ENCODE assay signal across 11 cellular contexts in genomic region chr6:42294759-42295158, GRCh38.
DNase-seq lines count a peak whose midpoint lies in the region; TF ChIP-seq lines count a peak whose summit lies in the region.
"Had no signal": no experiment of that assay in that cellular context is flagged by ENCODE, and none has a peak within 500 bp of the region (broad histone marks: within the 10 kb centered on the region; RNA-seq: fewer than 3 reads in every experiment).

No MANE protein-coding gene starts in this region.

- H3K4me3 Mint-ChIP-seq in Calu3 (ENCODE audit: low read depth, unreplicated experiment), result peak overlapping the region; percentile 35
- H3K4me3 Mint-ChIP-seq: neural progenitor cell had no signal

- no TSS peak for BruUV-seq in Calu3 (replicated peaks; lab: Mats Ljungman, UMichigan)

- H3K9me3 ChIP-seq in MG63 (no peaks in the 10 kb centered on the region), muscle layer of duodenum (ENCODE audit: control insufficient read depth in 1 of 2, low read length in 2 of 2) (no peaks in the 10 kb centered on the region)

- CTCF ChIA-PET in Calu3 (lab: Charles Lee), result interaction anchor here (0.6 to 1.5 kb wide), 5 partner anchors 21 to 253 kb away, joined by 3 to 5 read pairs (median 4); no protein-coding TSS in a partner anchor

- H3K4me3 ChIP-seq in MG63, result no peak overlapping the region
- no peak overlapping the region for H3K4me3 ChIP-seq in brain microvascular endothelial cell (ENCODE audit: low read depth, low read length)
- no peak overlapping the region for H3K4me3 ChIP-seq in muscle layer of duodenum (ENCODE audit: low read depth in 1 of 2, low read length in 2 of 2)
- H3K4me3 ChIP-seq: neural progenitor cell had no signal

- TF ChIP-seq CTCF in Calu3 (IDR thresholded peaks at IDR 0.05; ENCODE audit: unreplicated experiment) (no peak), brain microvascular endothelial cell (IDR thresholded peaks at IDR 0.05; ENCODE audit: low read depth, low read length, missing control alignments) (no peak)

- peaks cover 9% of the 10 kb centered on the region for H3K36me3 Mint-ChIP-seq in Calu3 (ENCODE audit: insufficient read depth, unreplicated experiment)

- H3K27ac ChIP-seq in brain microvascular endothelial cell, result no peak overlapping the region
- peak overlapping the region; percentile 8 for H3K27ac ChIP-seq in muscle layer of duodenum (ENCODE audit: low read length)
- H3K27ac ChIP-seq: neural progenitor cell had no signal

- in situ Hi-C loops in brain microvascular endothelial cell (cut with HindIII; ENCODE audit: low pct_ligation_motif_present, low sequenced_read_pairs), result no loop called here

- peaks cover 3 to 6% of the 10 kb centered on the region in 2 donors for H3K4me1 ChIP-seq in muscle layer of duodenum (ENCODE audit: control insufficient read depth in 1 of 2, insufficient read depth in 2 of 2, low read length in 2 of 2)
- H3K4me1 ChIP-seq: neural progenitor cell had no signal

- H3K27me3 Mint-ChIP-seq in Calu3 (ENCODE audit: unreplicated experiment), result no peaks in the 10 kb centered on the region

- peaks cover 55% of the 10 kb centered on the region for H3K4me1 Mint-ChIP-seq in Calu3 (ENCODE audit: low read depth, unreplicated experiment)

- peak overlapping the region; percentile 88 for H3K27ac Mint-ChIP-seq in Calu3 (ENCODE audit: unreplicated experiment)
- H3K27ac Mint-ChIP-seq: neural progenitor cell had no signal

- intact Hi-C loops in Calu3 (cut with micrococcal nuclease; ENCODE audit: unreplicated experiment), result no loop called here

- DNase-seq in Calu3 (peak; percentile 67), MG63 (peak; percentile 61), brain microvascular endothelial cell (peak; percentile 58), NCI-H2171 (lab: John Stamatoyannopoulos, UW) (no peak), NCI-H2081 (lab: John Stamatoyannopoulos, UW) (no peak), SHP77 treated with DMSO at 0.1 percent for 48 hours (lab: John Stamatoyannopoulos, UW) (no peak), DMS53 treated with DMSO at 0.1 percent for 48 hours (lab: John Stamatoyannopoulos, UW; ENCODE audit: unreplicated experiment) (no peak)
- DNase-seq: activated gamma-delta T cell, NCI-H1105 had no signal

- H3K36me3 ChIP-seq in MG63, result no peaks in the 10 kb centered on the region
- no peaks in the 10 kb centered on the region for H3K36me3 ChIP-seq in brain microvascular endothelial cell (replicated peaks)
- H3K36me3 ChIP-seq in muscle layer of duodenum (ENCODE audit: control insufficient read depth in 1 of 2, insufficient read depth in 2 of 2, low read length in 2 of 2), result peaks cover 7 to 15% of the 10 kb centered on the region in 2 donors
- H3K36me3 ChIP-seq: neural progenitor cell had no signal

- H3K27me3 ChIP-seq in MG63, result no peaks in the 10 kb centered on the region
- no peaks in the 10 kb centered on the region for H3K27me3 ChIP-seq in brain microvascular endothelial cell (replicated peaks)
- H3K27me3 ChIP-seq in muscle layer of duodenum (ENCODE audit: low read depth, low read length), result no peaks in the 10 kb centered on the region
- H3K27me3 ChIP-seq: neural progenitor cell had no signal

- H3K9me3 Mint-ChIP-seq in Calu3 (ENCODE audit: low read depth, unreplicated experiment), result no peaks in the 10 kb centered on the region
- H3K9me3 Mint-ChIP-seq: neural progenitor cell had no signal

Comparison
In these comparisons a context has a peak if more than half of its experiments do, and no peak if none do; other contexts are left out.
1. DNase-seq: peak in Calu3 (single experiment), MG63 (single experiment) and brain microvascular endothelial cell (single experiment); none in NCI-H2171 (single experiment), NCI-H2081 (0 of 2), SHP77 treated with DMSO at 0.1 percent for 48 hours (single experiment) and DMS53 treated with DMSO at 0.1 percent for 48 hours (single experiment).